In genomic region chr16:1706386-1707192, GRCh38 we compare ENCODE assay signal across 1 cellular context.
TF ChIP-seq lines count a peak whose summit lies in the region.

No MANE protein-coding gene starts in this region.

TF ChIP-seq in HEK293, 187 proteins besides CTCF, POLR2A, EP300 and RAD21 (continued from another document and continues in another):
- no peak for TF ChIP-seq ZNF645 (tag by site-specific recombination; IDR thresholded peaks at IDR 0.05)
- TF ChIP-seq ZNF837 (tag by site-specific recombination; IDR thresholded peaks at IDR 0.05), result 0 out of 2 replicates have a peak, but pooled peaks have one; percentile 60
- no peak for TF ChIP-seq KLF1 (tag by site-specific recombination; IDR thresholded peaks at IDR 0.05)
- TF ChIP-seq ZNF366 (tag by site-specific recombination; conservative IDR thresholded peaks at IDR 0.05), result no peak
- no peak for TF ChIP-seq SETDB1 (IDR thresholded peaks at IDR 0.05; ENCODE audit: insufficient read length, low read length)
- TF ChIP-seq ZBTB11 (tag by site-specific recombination; conservative IDR thresholded peaks at IDR 0.05; ENCODE audit: low read depth), result no peak
- TF ChIP-seq ZNF621 (tag by site-specific recombination; IDR thresholded peaks at IDR 0.05), result no peak
- no peak for TF ChIP-seq ZNF157 (tag by site-specific recombination; IDR thresholded peaks at IDR 0.05)
- TF ChIP-seq ZNF394 (tag by site-specific recombination; IDR thresholded peaks at IDR 0.05; ENCODE audit: borderline replicate concordance), result no peak; the same call in 1 of the 2 replicates
- TF ChIP-seq ZNF785 (tag by site-specific recombination; IDR thresholded peaks at IDR 0.05), result no peak
- TF ChIP-seq ZNF202 (tag by site-specific recombination; IDR thresholded peaks at IDR 0.05; ENCODE audit: borderline replicate concordance), result no peak
- TF ChIP-seq ZNF23 (tag by site-specific recombination; IDR thresholded peaks at IDR 0.05; ENCODE audit: borderline replicate concordance), result no peak
- TF ChIP-seq MYNN (tag by site-specific recombination; IDR thresholded peaks at IDR 0.05; ENCODE audit: borderline replicate concordance), result peak; percentile 18; the same call in 1 of the 2 replicates
- no peak for TF ChIP-seq ZNF585B (tag by site-specific recombination; IDR thresholded peaks at IDR 0.05)
- peak; percentile 64 for TF ChIP-seq ZNF335 (tag by site-specific recombination; conservative IDR thresholded peaks at IDR 0.05)
- no peak for TF ChIP-seq ZSCAN4 (tag by site-specific recombination; IDR thresholded peaks at IDR 0.05)
- TF ChIP-seq REPIN1 (tag by site-specific recombination; IDR thresholded peaks at IDR 0.05; ENCODE audit: low read depth), result peak; percentile 66; the same call in 1 of the 2 replicates
- TF ChIP-seq ZNF223 (tag by site-specific recombination; IDR thresholded peaks at IDR 0.05), result no peak
- TF ChIP-seq ZNF112 (tag by site-specific recombination; IDR thresholded peaks at IDR 0.05), result no peak
- TF ChIP-seq ZNF530 (tag by site-specific recombination; IDR thresholded peaks at IDR 0.05; ENCODE audit: low read depth), result no peak
- no peak for TF ChIP-seq ZNF76 (tag by site-specific recombination; IDR thresholded peaks at IDR 0.05; ENCODE audit: borderline replicate concordance, low read depth)
- no peak for TF ChIP-seq PRDM10 (tag by site-specific recombination; IDR thresholded peaks at IDR 0.05)
- no peak for TF ChIP-seq ZNF350 (tag by site-specific recombination; IDR thresholded peaks at IDR 0.05)
- TF ChIP-seq ZNF548 (tag by site-specific recombination; IDR thresholded peaks at IDR 0.05), result no peak
- TF ChIP-seq ZNF596 (tag by site-specific recombination; IDR thresholded peaks at IDR 0.05), result no peak
- no peak for TF ChIP-seq ZNF558 (tag by site-specific recombination; IDR thresholded peaks at IDR 0.05)
- TF ChIP-seq ZNF19 (tag by site-specific recombination; IDR thresholded peaks at IDR 0.05; ENCODE audit: low read depth), result no peak
- TF ChIP-seq WT1 (tag by site-specific recombination; IDR thresholded peaks at IDR 0.05), result no peak
- TF ChIP-seq SP2 (tag by site-specific recombination; IDR thresholded peaks at IDR 0.05), result no peak
- TF ChIP-seq HOXD13 (CRISPR knock-in tag; IDR thresholded peaks at IDR 0.05; ENCODE audit: borderline replicate concordance), result no peak
- 0 out of 2 replicates have a peak, but pooled peaks have one; percentile 39 for TF ChIP-seq ZNF639 (tag by site-specific recombination; IDR thresholded peaks at IDR 0.05)
- TF ChIP-seq ZBTB20 (tag by site-specific recombination; IDR thresholded peaks at IDR 0.05), result no peak
- no peak for TF ChIP-seq ZNF18 (tag by site-specific recombination; IDR thresholded peaks at IDR 0.05)
- TF ChIP-seq ZNF560 (tag by site-specific recombination; IDR thresholded peaks at IDR 0.05; ENCODE audit: borderline replicate concordance), result no peak
- TF ChIP-seq KLF17 (tag by site-specific recombination; IDR thresholded peaks at IDR 0.05), result peak; percentile 46
- 0 out of 2 replicates have a peak, but pooled peaks have one; percentile 28 for TF ChIP-seq ZBTB1 (tag by site-specific recombination; IDR thresholded peaks at IDR 0.05)
- no peak; the same call in 1 of the 2 replicates for TF ChIP-seq ZNF10 (tag by site-specific recombination; IDR thresholded peaks at IDR 0.05)
- TF ChIP-seq ZNF561 (tag by site-specific recombination; IDR thresholded peaks at IDR 0.05; ENCODE audit: borderline replicate concordance), result no peak
- TF ChIP-seq SP7 (tag by site-specific recombination; IDR thresholded peaks at IDR 0.05), result no peak
- TF ChIP-seq TSHZ1 (tag by site-specific recombination; IDR thresholded peaks at IDR 0.05; ENCODE audit: borderline replicate concordance), result no peak
- no peak for TF ChIP-seq ZNF391 (tag by site-specific recombination; IDR thresholded peaks at IDR 0.05; ENCODE audit: borderline replicate concordance, low read depth)
- TF ChIP-seq PRDM6 (tag by site-specific recombination; IDR thresholded peaks at IDR 0.05), result no peak
- no peak for TF ChIP-seq KLF9 (tag by site-specific recombination; IDR thresholded peaks at IDR 0.05; ENCODE audit: low read depth)
- TF ChIP-seq ZNF274 (IDR thresholded peaks at IDR 0.05; ENCODE audit: low read length), result no peak
- no peak for TF ChIP-seq ZNF274 (tag by site-specific recombination; IDR thresholded peaks at IDR 0.05; ENCODE audit: borderline replicate concordance)
